ENCODE assay signal across 9 cellular contexts in genomic region chr4:77734928-77735327, GRCh38.
DNase-seq lines count a peak whose midpoint lies in the region; ATAC-seq and TF ChIP-seq lines count a peak whose summit lies in the region.
"Had no signal": no experiment of that assay in that cellular context is flagged by ENCODE, and none has a peak within 500 bp of the region (broad histone marks: within the 10 kb centered on the region; RNA-seq: fewer than 3 reads in every experiment).

No MANE protein-coding gene starts in this region.

- H3K18ac ChIP-seq in mesendoderm (ENCODE audit: low read length): no peak overlapping the region

- WGBS in mesendoderm (ENCODE audit: extremely low coverage, insufficient coverage, low lambda C conversion rate): no CpG with 5 or more reads among the region's 4 CpGs

- no peak overlapping the region for H3K4me2 ChIP-seq in mesendoderm (ENCODE audit: low read length)

- H3K79me2 ChIP-seq in mesendoderm (ENCODE audit: control insufficient read depth, insufficient read depth, low read length): no peaks in the 10 kb centered on the region

- no peaks in the 10 kb centered on the region for H3K9me3 ChIP-seq in KOPT-K1 (ENCODE audit: insufficient read depth, low read length, poor library complexity, severe bottlenecking)

- no peak overlapping the region for H3K4me3 ChIP-seq in mesendoderm (ENCODE audit: low read length)
- H3K4me3 ChIP-seq: cardiac muscle cell had no signal

- H3K79me1 ChIP-seq in mesendoderm (ENCODE audit: low read length): no peaks in the 10 kb centered on the region

- no peaks in the 10 kb centered on the region for H3K27me3 Mint-ChIP-seq in activated CD8-positive, alpha-beta memory T cell treated with anti-CD3 and anti-CD28 coated beads, Interleukin-2, amount 10 ng/mL, durations not matched to agents 7 days and 5 days
- no peaks in the 10 kb centered on the region for H3K27me3 Mint-ChIP-seq in endothelial cell (ENCODE audit: unreplicated experiment)

- H4K8ac ChIP-seq in mesendoderm (ENCODE audit: low read depth, low read length): no peak overlapping the region

- H3K56ac ChIP-seq in mesendoderm (ENCODE audit: low read length): no peak overlapping the region

- H2AK5ac ChIP-seq in mesendoderm (ENCODE audit: low read length): no peak overlapping the region

- no peak overlapping the region for H2BK15ac ChIP-seq in mesendoderm (replicated peaks; ENCODE audit: low read depth)

- CTCF ChIA-PET in activated CD8-positive, alpha-beta memory T cell treated with anti-CD3 and anti-CD28 coated beads, Interleukin-2, amount 10 ng/mL, durations not matched to agents 7 days and 5 days (lab: Charles Lee): interaction anchor here (0.7 to 1.2 kb wide), 5 partner anchors 10 to 127 kb away, joined by 3 to 4 read pairs (median 3); partner anchors contain the start of gene MRPL1

- no peaks in the 10 kb centered on the region for H3K9me3 Mint-ChIP-seq in activated CD8-positive, alpha-beta memory T cell treated with anti-CD3 and anti-CD28 coated beads, Interleukin-2, amount 10 ng/mL, durations not matched to agents 7 days and 5 days (ENCODE audit: low read depth)
- H3K9me3 Mint-ChIP-seq in endothelial cell (ENCODE audit: unreplicated experiment): no peaks in the 10 kb centered on the region

- no peak overlapping the region for H3K9ac ChIP-seq in mesendoderm (ENCODE audit: low read length)

- H3K36me3 ChIP-seq in KOPT-K1 (ENCODE audit: insufficient read depth, low read length) (peaks cover 47% of the 10 kb centered on the region), mesendoderm (ENCODE audit: control insufficient read depth, insufficient read depth, low read length) (no peaks in the 10 kb centered on the region)

- H2BK5ac ChIP-seq in mesendoderm (ENCODE audit: low read length): no peak overlapping the region

- ATAC-seq in activated CD8-positive, alpha-beta memory T cell treated with anti-CD3 and anti-CD28 coated beads, Interleukin-2, amount 10 ng/mL, durations not matched to agents 7 days and 5 days: peak; percentile 98

- TF ChIP-seq CTCF in endothelial cell (IDR thresholded peaks at IDR 0.05; ENCODE audit: unreplicated experiment): no peak

- H3K27ac ChIP-seq in KOPT-K1 (ENCODE audit: low read depth, low read length, poor library complexity, severe bottlenecking) (peak overlapping the region; percentile 64), mesendoderm (ENCODE audit: low read depth, low read length) (no peak overlapping the region)
- H3K27ac ChIP-seq: cardiac muscle cell had no signal

- no peak overlapping the region for H3K23ac ChIP-seq in mesendoderm (ENCODE audit: low read length)

- H3K4ac ChIP-seq in mesendoderm (ENCODE audit: low read depth, low read length): no peak overlapping the region

- H3K36me3 Mint-ChIP-seq in activated CD8-positive, alpha-beta memory T cell treated with anti-CD3 and anti-CD28 coated beads, Interleukin-2, amount 10 ng/mL, durations not matched to agents 7 days and 5 days: peaks cover 57% of the 10 kb centered on the region
- H3K36me3 Mint-ChIP-seq in endothelial cell (ENCODE audit: low read depth, unreplicated experiment): no peaks in the 10 kb centered on the region

- no peak overlapping the region for H2BK120ac ChIP-seq in mesendoderm (ENCODE audit: low read depth, low read length)

- H3K27me3 ChIP-seq in mesendoderm (ENCODE audit: insufficient read depth, low read length, poor library complexity): no peaks in the 10 kb centered on the region
- H3K27me3 ChIP-seq: cardiac muscle cell had no signal

- H3K4me1 Mint-ChIP-seq in activated CD8-positive, alpha-beta memory T cell treated with anti-CD3 and anti-CD28 coated beads, Interleukin-2, amount 10 ng/mL, durations not matched to agents 7 days and 5 days: peaks cover 62% of the 10 kb centered on the region
- no peaks in the 10 kb centered on the region for H3K4me1 Mint-ChIP-seq in endothelial cell (ENCODE audit: unreplicated experiment)

- no peaks in the 10 kb centered on the region for H3K4me1 ChIP-seq in mesendoderm (ENCODE audit: control insufficient read depth, low read depth, low read length)

- DNase-seq in activated CD8-positive, alpha-beta memory T cell treated with anti-CD3 and anti-CD28 coated beads, Interleukin-2, amount 10 ng/mL, durations not matched to agents 7 days and 5 days: peak; percentile 78
- no peak for DNase-seq in activated CD8-positive, alpha-beta memory T cell treated with anti-CD3 and anti-CD28 coated beads, Interleukin-2, amount 50 U/mL, for 4 hours
- peak; percentile 28 for DNase-seq in HCEC 1CT
- DNase-seq in activated T-helper 9 cell treated with anti-CD3 and anti-CD28 coated beads, Interleukin-2, amount 50 U/mL, for 16 hours (ENCODE audit: low read depth): peak; percentile 3
- peak; percentile 54 for DNase-seq in mesendoderm
- no peak for DNase-seq in cerebellar nuclear complex (lab: John Stamatoyannopoulos, UW)
- DNase-seq in endothelial cell (ENCODE audit: low spot score): no peak

- peak overlapping the region; percentile 89 for H3K27ac Mint-ChIP-seq in activated CD8-positive, alpha-beta memory T cell treated with anti-CD3 and anti-CD28 coated beads, Interleukin-2, amount 10 ng/mL, durations not matched to agents 7 days and 5 days
- H3K27ac Mint-ChIP-seq in endothelial cell (ENCODE audit: unreplicated experiment): no peak overlapping the region

- H4K5ac ChIP-seq in mesendoderm (ENCODE audit: low read length): no peak overlapping the region

- peak overlapping the region; percentile 74 for H3K4me3 Mint-ChIP-seq in activated CD8-positive, alpha-beta memory T cell treated with anti-CD3 and anti-CD28 coated beads, Interleukin-2, amount 10 ng/mL, durations not matched to agents 7 days and 5 days
- H3K4me3 Mint-ChIP-seq in endothelial cell (ENCODE audit: unreplicated experiment): no peak overlapping the region

Comparison
In these comparisons a context has a peak if more than half of its experiments do, and no peak if none do; other contexts are left out.
1. DNase-seq: peak in activated CD8-positive, alpha-beta memory T cell treated with anti-CD3 and anti-CD28 coated beads, Interleukin-2, amount 10 ng/mL, durations not matched to agents 7 days and 5 days (single experiment), HCEC 1CT (single experiment), activated T-helper 9 cell treated with anti-CD3 and anti-CD28 coated beads, Interleukin-2, amount 50 U/mL, for 16 hours (single experiment) and mesendoderm (single experiment); none in activated CD8-positive, alpha-beta memory T cell treated with anti-CD3 and anti-CD28 coated beads, Interleukin-2, amount 50 U/mL, for 4 hours (single experiment), cerebellar nuclear complex (0 of 2) and endothelial cell (single experiment).